In genomic region chr4:113760852-113761681, GRCh38 we compare ENCODE assay signal across 8 cellular contexts. TPM values are rescaled to one million over a fixed set of nuclear protein-coding genes. Genes with fewer than 3 reads are reported as not detected.
A peak's percentile ranks its signal among the peaks of the same experiment; 100 is the strongest.
DNase-seq lines count a peak whose midpoint lies in the region; ATAC-seq and TF ChIP-seq lines count a peak whose summit lies in the region.

No MANE protein-coding gene starts in this region.

- peaks cover 20% of the 10 kb centered on the region for H3K4me1 ChIP-seq in foreskin keratinocyte
- no peaks in the 10 kb centered on the region for H3K4me1 ChIP-seq in testis

- H3K9me3 ChIP-seq in testis, result no peaks in the 10 kb centered on the region

- 0% methylated on average over 33 to 56 of the region's 75 CpGs for WGBS in testis, 2 donors

- no peaks in the 10 kb centered on the region for H3K36me3 ChIP-seq in BJ (ENCODE audit: control insufficient read depth, insufficient read depth, low read length)
- H3K36me3 ChIP-seq in testis (ENCODE audit: low read depth, missing control alignments), result no peaks in the 10 kb centered on the region

- H3K27ac ChIP-seq in foreskin keratinocyte (peak overlapping the region; percentile 89), testis (peak overlapping the region; percentile 97 to 99)

- no peaks in the 10 kb centered on the region for H3K27me3 ChIP-seq in BJ (ENCODE audit: control insufficient read depth, insufficient read depth, low read length)
- H3K27me3 ChIP-seq in foreskin keratinocyte, result no peaks in the 10 kb centered on the region
- H3K27me3 ChIP-seq in testis, result no peaks in the 10 kb centered on the region

- CTCF ChIA-PET in BJ (lab: Yijun Ruan, JAX), result interaction anchor here (1.0 kb wide), 2 partner anchors 192 to 214 kb away, joined by 3 to 5 read pairs; no protein-coding TSS in a partner anchor

- H3K27ac Mint-ChIP-seq in neural crest cell (ENCODE audit: unreplicated experiment), result peak overlapping the region; percentile 93

- POLR2A ChIA-PET in BJ (lab: Charles Lee), result interaction anchor here (0.6 to 1.0 kb wide), 7 partner anchors 20 to 598 kb away, joined by 3 to 10 read pairs (median 5); no protein-coding TSS in a partner anchor

- H3K4me3 ChIP-seq in BJ (ENCODE audit: low read depth, low read length), result peak overlapping the region; percentile 89
- H3K4me3 ChIP-seq in testis, result peak overlapping the region; percentile 86 to 93

- no peaks in the 10 kb centered on the region for H3K9me3 Mint-ChIP-seq in neural crest cell

- ATAC-seq in GM19025 (IDR thresholded peaks at IDR 0.05; ENCODE audit: low read depth, unreplicated experiment), result peak; percentile 18
- ATAC-seq in HG03139 (IDR thresholded peaks at IDR 0.05; ENCODE audit: unreplicated experiment), result peak; percentile 22
- peak; percentile 58 for ATAC-seq in foreskin keratinocyte

- no peaks in the 10 kb centered on the region for H3K27me3 Mint-ChIP-seq in neural crest cell (ENCODE audit: low read depth)

- DNase-seq in BJ (ENCODE audit: low read depth) (no peak), foreskin keratinocyte (peak in 1 of 2 donors; percentile 47), neural crest cell (ENCODE audit: low read depth, low spot score) (peak; percentile 49), testis (peak; percentile 82)
- peak; percentile 22 for DNase-seq in activated gamma-delta T cell treated with anti-CD3 and anti-CD28 coated beads, Interleukin-2, amount 50 U/mL, for 16 hours (ENCODE audit: low read depth)

- intact Hi-C loops in testis (cut with DNase I; ENCODE audit: low total_unique reads), result loop anchor here (5.0 kb wide), 1 partner anchor 214 kb away; no protein-coding TSS in a partner anchor

- H3K4me3 Mint-ChIP-seq in neural crest cell, result peak overlapping the region; percentile 98

- no peaks in the 10 kb centered on the region for H3K36me3 Mint-ChIP-seq in neural crest cell (ENCODE audit: low read depth)

- peaks cover 47% of the 10 kb centered on the region for H3K4me1 Mint-ChIP-seq in neural crest cell

- TF ChIP-seq POLR2A in testis (IDR thresholded peaks at IDR 0.05), result no peak

- TF ChIP-seq CTCF in BJ (IDR thresholded peaks at IDR 0.05; ENCODE audit: insufficient read depth, low read depth, low read length) (no peak), foreskin keratinocyte (conservative IDR thresholded peaks at IDR 0.05) (no peak), neural crest cell (conservative IDR thresholded peaks at IDR 0.05) (no peak), testis (IDR thresholded peaks at IDR 0.05) (no peak)

TF ChIP-seq in PFSK-1, 5 proteins besides CTCF, POLR2A, EP300 and RAD21:
- TF ChIP-seq SIN3A (IDR thresholded peaks at IDR 0.05; ENCODE audit: borderline replicate concordance, insufficient read depth, low read length) (peak; percentile 66; the same call in 1 of the 2 replicates), FOXP2 (optimal IDR thresholded peaks at IDR 0.05; ENCODE audit: borderline replicate concordance, extremely low read depth, extremely low read length, insufficient read depth) (no peak), POLR2AphosphoS5 (IDR thresholded peaks at IDR 0.05; ENCODE audit: low read depth, low read length) (no peak; the same call in none of the 2 replicates), REST (IDR thresholded peaks at IDR 0.05; ENCODE audit: insufficient read depth in 1 of 2, low read depth in 2 of 2, low read length in 2 of 2) (no peak), TAF1 (IDR thresholded peaks at IDR 0.05; ENCODE audit: borderline replicate concordance, insufficient read depth, low read length) (peak; percentile 20; the same call in 1 of the 2 replicates)
TF ChIP-seq in PFSK-1: peak in this region for 2.

RNA-seq across cellular contexts. Expression of gene CAMK2D, which starts 0.5 kb away (rescaled TPM):
- polyA plus RNA-seq in BJ (2011; rRNA removed), result 41.8 and 69.6 TPM in 2 replicates
- 48.1 and 49.1 TPM in 2 replicates for polyA minus RNA-seq in BJ (2011; rRNA and poly(A)+ RNA removed)
- polyA plus RNA-seq in PFSK-1 (2012; ENCODE audit: insufficient read length, low read depth), result 40.7 TPM
- total RNA-seq in foreskin keratinocyte, result 20.4 and 22.9 TPM in 2 replicates
- polyA plus RNA-seq in foreskin keratinocyte, result 4.4 and 4.8 TPM in 2 replicates
- total RNA-seq in neural crest cell, result 32.8 and 33.7 TPM in 2 replicates
- total RNA-seq in testis, result 10 to 100 TPM; 72.4 to 88.1 TPM
- polyA plus RNA-seq in testis (ENCODE audit: insufficient read depth, low read depth, low replicate concordance), result 31.2 TPM
